In genomic region chr7:22082553-22082885, GRCh38 we compare ENCODE assay signal across 1 cellular context.
TF ChIP-seq lines count a peak whose summit lies in the region.

No MANE protein-coding gene starts in this region.

TF ChIP-seq in GM12878, 131 proteins besides CTCF, POLR2A, EP300 and RAD21 (continued from another document):
- no peak for TF ChIP-seq POU2F2 (IDR thresholded peaks at IDR 0.05; ENCODE audit: borderline replicate concordance, low read depth, low read length)
- TF ChIP-seq, protein P1, sequence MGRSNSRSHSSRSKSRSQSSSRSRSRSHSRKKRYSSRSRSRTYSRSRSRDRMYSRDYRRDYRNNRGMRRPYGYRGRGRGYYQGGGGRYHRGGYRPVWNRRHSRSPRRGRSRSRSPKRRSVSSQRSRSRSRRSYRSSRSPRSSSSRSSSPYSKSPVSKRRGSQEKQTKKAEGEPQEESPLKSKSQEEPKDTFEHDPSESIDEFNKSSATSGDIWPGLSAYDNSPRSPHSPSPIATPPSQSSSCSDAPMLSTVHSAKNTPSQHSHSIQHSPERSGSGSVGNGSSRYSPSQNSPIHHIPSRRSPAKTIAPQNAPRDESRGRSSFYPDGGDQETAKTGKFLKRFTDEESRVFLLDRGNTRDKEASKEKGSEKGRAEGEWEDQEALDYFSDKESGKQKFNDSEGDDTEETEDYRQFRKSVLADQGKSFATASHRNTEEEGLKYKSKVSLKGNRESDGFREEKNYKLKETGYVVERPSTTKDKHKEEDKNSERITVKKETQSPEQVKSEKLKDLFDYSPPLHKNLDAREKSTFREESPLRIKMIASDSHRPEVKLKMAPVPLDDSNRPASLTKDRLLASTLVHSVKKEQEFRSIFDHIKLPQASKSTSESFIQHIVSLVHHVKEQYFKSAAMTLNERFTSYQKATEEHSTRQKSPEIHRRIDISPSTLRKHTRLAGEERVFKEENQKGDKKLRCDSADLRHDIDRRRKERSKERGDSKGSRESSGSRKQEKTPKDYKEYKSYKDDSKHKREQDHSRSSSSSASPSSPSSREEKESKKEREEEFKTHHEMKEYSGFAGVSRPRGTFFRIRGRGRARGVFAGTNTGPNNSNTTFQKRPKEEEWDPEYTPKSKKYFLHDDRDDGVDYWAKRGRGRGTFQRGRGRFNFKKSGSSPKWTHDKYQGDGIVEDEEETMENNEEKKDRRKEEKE (IDR thresholded peaks at IDR 0.05): no peak
- TF ChIP-seq PRDM15 (CRISPR knock-in tag; IDR thresholded peaks at IDR 0.05): no peak
- no peak for TF ChIP-seq FOXK2 (IDR thresholded peaks at IDR 0.05)
- TF ChIP-seq PAX8 (IDR thresholded peaks at IDR 0.05): no peak
- no peak for TF ChIP-seq HDAC2 (IDR thresholded peaks at IDR 0.05)
- no peak for TF ChIP-seq CEBPB (IDR thresholded peaks at IDR 0.05; ENCODE audit: borderline replicate concordance in 1 of 2, low read depth in 2 of 2, low read length in 2 of 2)
- TF ChIP-seq NFYA (IDR thresholded peaks at IDR 0.05; ENCODE audit: borderline replicate concordance, low read depth, low read length): no peak
- TF ChIP-seq BRCA1 (IDR thresholded peaks at IDR 0.05; ENCODE audit: low read depth, low read length): no peak
- no peak for TF ChIP-seq SREBF1 (IDR thresholded peaks at IDR 0.05; ENCODE audit: low read length)
- TF ChIP-seq YBX1 (IDR thresholded peaks at IDR 0.05): no peak
- TF ChIP-seq KLF5 (IDR thresholded peaks at IDR 0.05; ENCODE audit: partially characterized antibody): no peak
